Comparison of ENCODE assay signal across 16 cellular contexts in the genomic region with DNA sequence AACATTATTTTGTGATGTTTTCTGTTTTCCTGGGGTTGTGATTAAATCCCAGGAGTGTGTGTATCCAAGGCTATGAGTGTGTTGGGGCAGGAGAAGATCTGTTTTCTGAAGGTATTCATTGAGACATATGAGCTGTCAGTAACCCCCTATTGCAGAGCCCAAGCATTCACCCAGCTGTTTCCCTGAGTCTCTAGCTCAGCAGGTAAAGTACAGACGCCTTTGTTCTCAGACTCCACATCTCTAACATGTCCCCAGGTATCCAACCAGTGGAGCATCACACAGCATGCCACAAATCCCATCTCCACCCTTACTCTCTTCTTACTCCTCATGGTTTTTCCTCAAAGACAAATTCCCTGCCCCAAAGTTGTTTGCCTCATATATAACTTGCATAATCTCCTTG.
A peak's percentile ranks its signal among the peaks of the same experiment; 100 is the strongest.
DNase-seq lines count a peak whose midpoint lies in the region; ATAC-seq and TF ChIP-seq lines count a peak whose summit lies in the region.
"Had no signal": no experiment of that assay in that cellular context is flagged by ENCODE, and none has a peak within 500 bp of the region (broad histone marks: within the 10 kb centered on the region; RNA-seq: fewer than 3 reads in every experiment).

No MANE protein-coding gene starts in this region.

- H3K27ac Mint-ChIP-seq in WTC11: no peak overlapping the region
- H3K27ac Mint-ChIP-seq in neural progenitor cell: no peak overlapping the region
- H3K27ac Mint-ChIP-seq: CD4-positive, alpha-beta memory T cell; HFFc6 had no signal

- H3K4me2 ChIP-seq in neural progenitor cell (no peak overlapping the region), mesenchymal stem cell (ENCODE audit: low read length, poor library complexity, severe bottlenecking) (no peak overlapping the region)
- H3K4me2 ChIP-seq: A549 had no signal

- no peak overlapping the region for H3K18ac ChIP-seq in mesenchymal stem cell (ENCODE audit: low read depth in 1 of 2, low read length in 2 of 2)

- H3K4me1 ChIP-seq in neural progenitor cell (no peaks in the 10 kb centered on the region), mesenchymal stem cell (ENCODE audit: control insufficient read depth, insufficient read depth, low read depth, low read length) (no peaks in the 10 kb centered on the region)
- H3K4me1 ChIP-seq: A549, BE2C had no signal

- no peak overlapping the region for H3K4ac ChIP-seq in mesenchymal stem cell (ENCODE audit: low read depth in 1 of 2, low read length in 2 of 2)

- H3K9me3 ChIP-seq in neural progenitor cell (ENCODE audit: low read depth) (no peaks in the 10 kb centered on the region), mesenchymal stem cell (ENCODE audit: control insufficient read depth, low read length) (no peaks in the 10 kb centered on the region)
- H3K9me3 ChIP-seq: A549, BE2C had no signal

- H4K8ac ChIP-seq in mesenchymal stem cell (ENCODE audit: low read length): no peak overlapping the region

- peaks cover 75% of the 10 kb centered on the region for H3K27me3 Mint-ChIP-seq in WTC11 (ENCODE audit: low read depth)
- H3K27me3 Mint-ChIP-seq in neural progenitor cell (ENCODE audit: insufficient read depth, low read depth): no peaks in the 10 kb centered on the region
- H3K27me3 Mint-ChIP-seq: CD4-positive, alpha-beta memory T cell had no signal

- H2AFZ ChIP-seq in neural progenitor cell (replicated peaks): no peak overlapping the region
- H2AFZ ChIP-seq in mesenchymal stem cell (ENCODE audit: low read depth, low read length): no peak overlapping the region
- H2AFZ ChIP-seq: GM23248 had no signal

- no peaks in the 10 kb centered on the region for H3K36me3 ChIP-seq in H7 (replicated peaks; ENCODE audit: control insufficient read depth, insufficient read depth, low read length)
- H3K36me3 ChIP-seq in neural progenitor cell: no peaks in the 10 kb centered on the region
- no peaks in the 10 kb centered on the region for H3K36me3 ChIP-seq in mesenchymal stem cell (ENCODE audit: control insufficient read depth in 1 of 2, insufficient read depth in 2 of 2, low read depth in 1 of 2, low read length in 2 of 2)
- H3K36me3 ChIP-seq: BE2C had no signal

- H4K91ac ChIP-seq in mesenchymal stem cell (ENCODE audit: low read length): no peak overlapping the region

- no peak overlapping the region for H2BK15ac ChIP-seq in mesenchymal stem cell (ENCODE audit: low read depth, poor library complexity, severe bottlenecking)

- no peak overlapping the region for H3K9ac ChIP-seq in neural progenitor cell
- H3K9ac ChIP-seq in mesenchymal stem cell (ENCODE audit: low read length): no peak overlapping the region
- H3K9ac ChIP-seq: GM23248 had no signal

- H3K79me1 ChIP-seq in mesenchymal stem cell (replicated peaks; ENCODE audit: low read length, poor library complexity, severe bottlenecking): no peaks in the 10 kb centered on the region

- ATAC-seq in WTC11: peak; percentile 92
- ATAC-seq: A549, HepG2 had no signal

- H4K20me1 ChIP-seq in neural progenitor cell (ENCODE audit: low read depth): no peaks in the 10 kb centered on the region

- H3K27ac ChIP-seq in neural progenitor cell: no peak overlapping the region
- H3K27ac ChIP-seq in mesenchymal stem cell (ENCODE audit: low read length, poor library complexity, severe bottlenecking): no peak overlapping the region
- H3K27ac ChIP-seq: A549, C4-2B, GM23248 had no signal

- no peak overlapping the region for H2BK5ac ChIP-seq in mesenchymal stem cell (ENCODE audit: low read depth, low read length, poor library complexity, severe bottlenecking)

- H3K36me3 Mint-ChIP-seq in WTC11: no peaks in the 10 kb centered on the region
- H3K36me3 Mint-ChIP-seq in neural progenitor cell: no peaks in the 10 kb centered on the region
- H3K36me3 Mint-ChIP-seq: CD4-positive, alpha-beta memory T cell had no signal

- H2BK120ac ChIP-seq in mesenchymal stem cell (ENCODE audit: low read depth, low read length): no peak overlapping the region

- H3K4me1 Mint-ChIP-seq in WTC11 (peaks cover 32% of the 10 kb centered on the region), neural progenitor cell (no peaks in the 10 kb centered on the region)
- H3K4me1 Mint-ChIP-seq: CD4-positive, alpha-beta memory T cell had no signal

- H3F3A ChIP-seq in neural progenitor cell (ENCODE audit: low read depth): no peaks in the 10 kb centered on the region

- WGBS in mesenchymal stem cell: 26% methylated on average over 1 of the region's 1 CpG

- peaks cover 20% of the 10 kb centered on the region for H3K27me3 ChIP-seq in H7 (ENCODE audit: control insufficient read depth, insufficient read depth, low read length)
- H3K27me3 ChIP-seq in neural progenitor cell: peaks cover 10% of the 10 kb centered on the region
- no peaks in the 10 kb centered on the region for H3K27me3 ChIP-seq in mesenchymal stem cell (ENCODE audit: control insufficient read depth in 1 of 2, insufficient read depth in 1 of 2, low read length in 2 of 2)
- H3K27me3 ChIP-seq: BE2C had no signal

- no peak overlapping the region for H2BK12ac ChIP-seq in mesenchymal stem cell (ENCODE audit: low read length in 2 of 2)

- DNase-seq in H7 (peak; percentile 13), WTC11 (ENCODE audit: low spot score) (peak; percentile 18), iPS DF 4.7 (ENCODE audit: extremely low read depth, low spot score) (peak; percentile 22), neural progenitor cell (ENCODE audit: low spot score) (peak; percentile 2), cerebellar nuclear complex (lab: John Stamatoyannopoulos, UW) (no peak), mesenchymal stem cell (no peak), NCI-H1436 treated with DMSO at 0.1 percent for 48 hours (lab: John Stamatoyannopoulos, UW) (no peak)
- DNase-seq: BE2C; CD4-positive, alpha-beta memory T cell; DMS79; GM23248; HCEC 1CT; HFFc6 had no signal

- CTCF ChIA-PET in WTC11 (lab: Charles Lee): interaction anchor here (0.6 to 1.3 kb wide), 3 partner anchors 53 to 637 kb away, joined by 3 to 8 read pairs (median 4); no protein-coding TSS in a partner anchor

- POLR2A ChIA-PET in WTC11 (lab: Charles Lee): no interaction called here

- no peaks in the 10 kb centered on the region for H3K79me2 ChIP-seq in neural progenitor cell (ENCODE audit: low read depth)

- no peak overlapping the region for H3K4me3 Mint-ChIP-seq in WTC11
- H3K4me3 Mint-ChIP-seq in neural progenitor cell: no peak overlapping the region
- H3K4me3 Mint-ChIP-seq: CD4-positive, alpha-beta memory T cell; HFFc6 had no signal

- H3K14ac ChIP-seq in mesenchymal stem cell (ENCODE audit: low read length in 2 of 2): no peak overlapping the region

- H3K9me3 Mint-ChIP-seq in WTC11 (no peaks in the 10 kb centered on the region), neural progenitor cell (no peaks in the 10 kb centered on the region)

- no peak overlapping the region for H2AK5ac ChIP-seq in mesenchymal stem cell (ENCODE audit: low read length, severe bottlenecking)

- no peak for TF ChIP-seq CTCF in WTC11 (IDR thresholded peaks at IDR 0.05)
- no peak for TF ChIP-seq CTCF in neural progenitor cell (IDR thresholded peaks at IDR 0.05)

- H3K4me3 ChIP-seq in H7 (ENCODE audit: insufficient read depth, low read depth, low read length) (no peak overlapping the region), neural progenitor cell (no peak overlapping the region), mesenchymal stem cell (ENCODE audit: insufficient read depth in 1 of 2, low read depth in 1 of 2, low read length in 2 of 2) (no peak overlapping the region)
- H3K4me3 ChIP-seq: A549, GM23248 had no signal

- H3K23ac ChIP-seq in mesenchymal stem cell (ENCODE audit: low read length in 2 of 2): no peak overlapping the region

TF ChIP-seq in WTC11, 78 proteins besides CTCF, POLR2A, EP300 and RAD21:
- TF ChIP-seq ZNF423 (CRISPR knock-in tag; IDR thresholded peaks at IDR 0.05) (peak; percentile 61), RELA (CRISPR knock-in tag; IDR thresholded peaks at IDR 0.05; ENCODE audit: borderline replicate concordance) (no peak), MYBL2 (CRISPR knock-in tag; IDR thresholded peaks at IDR 0.05) (no peak), ATF1 (CRISPR knock-in tag; IDR thresholded peaks at IDR 0.05) (no peak)

Comparison
In these comparisons a context has a peak if more than half of its experiments do, and no peak if none do; other contexts are left out.
1. DNase-seq: peak in H7 (single experiment), WTC11 (single experiment), iPS DF 4.7 (single experiment) and neural progenitor cell (single experiment); none in cerebellar nuclear complex (0 of 2), mesenchymal stem cell (single experiment) and NCI-H1436 treated with DMSO at 0.1 percent for 48 hours (single experiment).